ENCODE assay signal across 22 cellular contexts in genomic region chr7:37633048-37633447, GRCh38. TPM values are rescaled to one million over a fixed set of nuclear protein-coding genes. Genes with fewer than 3 reads are reported as not detected.
DNase-seq lines count a peak whose midpoint lies in the region; ATAC-seq and TF ChIP-seq lines count a peak whose summit lies in the region.
"Had no signal": no experiment of that assay in that cellular context is flagged by ENCODE, and none has a peak within 500 bp of the region (broad histone marks: within the 10 kb centered on the region; RNA-seq: fewer than 3 reads in every experiment).

No MANE protein-coding gene starts in this region.

- H3K27me3 Mint-ChIP-seq in central memory CD8-positive, alpha-beta T cell, result peaks cover 56% of the 10 kb centered on the region
- H3K27me3 Mint-ChIP-seq in immature natural killer cell (ENCODE audit: low read depth in 3 of 3), result peaks cover 0 to 5% (median 4%) of the 10 kb centered on the region in 3 donors
- no peaks in the 10 kb centered on the region for H3K27me3 Mint-ChIP-seq in natural killer cell treated with Interleukin-12 subunit alpha and Interleukin-12 subunit beta and Interleukin-15 and Interleukin-18, amount 100 ng/mL, for 72 hours

- peaks cover 17% of the 10 kb centered on the region for H3K4me1 Mint-ChIP-seq in central memory CD8-positive, alpha-beta T cell
- peaks cover 76 to 91% of the 10 kb centered on the region in 2 donors for H3K4me1 Mint-ChIP-seq in immature natural killer cell
- peaks cover 30 to 38% of the 10 kb centered on the region in 2 donors for H3K4me1 Mint-ChIP-seq in natural killer cell treated with Interleukin-12 subunit alpha and Interleukin-12 subunit beta and Interleukin-15 and Interleukin-18, amount 100 ng/mL, for 72 hours (ENCODE audit: low read depth in 2 of 2)

- in situ Hi-C loops in GM13977 (cut with MboI; ENCODE audit: low pct_unique_long_range_greater_than_20kb, low sequenced_read_pairs, unreplicated experiment), result no loop called here

- no peaks in the 10 kb centered on the region; the same call in 1 of the 2 replicates for H3K9me3 ChIP-seq in HEK293 (ENCODE audit: control insufficient read depth, insufficient read depth, low read depth, low read length)
- H3K9me3 ChIP-seq: BE2C, HAP-1 had no signal

- no peak overlapping the region for H3K4me3 ChIP-seq in HEK293 (ENCODE audit: low read depth, low read length)
- H3K4me3 ChIP-seq: A549; BLaER1 treated with 17β-estradiol and CSF1 and Interleukin-3, amounts not matched to agents 10 nM and 100 nM; GM12878; HAP-1 had no signal

- ATAC-seq in central memory CD8-positive, alpha-beta T cell (replicated peaks; ENCODE audit: extremely low read depth, poor library complexity, severe bottlenecking), result no peak
- ATAC-seq in natural killer cell treated with Interleukin-12 subunit alpha and Interleukin-12 subunit beta and Interleukin-15 and Interleukin-18, amount 100 ng/mL, for 72 hours, result no peak
- ATAC-seq: A549, GM12878 had no signal

- H3K4me1 ChIP-seq in HEK293 (ENCODE audit: control insufficient read depth, insufficient read depth, low read length), result 0 out of 2 replicates have a peak, but pooled peaks cover 2% of the 10 kb centered on the region
- H3K4me1 ChIP-seq: A549; BE2C; BLaER1 treated with 17β-estradiol and CSF1 and Interleukin-3, amounts not matched to agents 10 nM and 100 nM; HAP-1 had no signal

- H3K9me3 Mint-ChIP-seq in central memory CD8-positive, alpha-beta T cell, result peaks cover 10% of the 10 kb centered on the region
- peaks cover 15 to 33% (median 21%) of the 10 kb centered on the region in 6 donors for H3K9me3 Mint-ChIP-seq in immature natural killer cell
- H3K9me3 Mint-ChIP-seq in natural killer cell treated with Interleukin-12 subunit alpha and Interleukin-12 subunit beta and Interleukin-15 and Interleukin-18, amount 100 ng/mL, for 72 hours, result peaks cover 9% of the 10 kb centered on the region

- CTCF ChIA-PET in HEK293 (lab: Yijun Ruan, JAX), result no interaction called here

- POLR2A ChIA-PET in HEK293 (lab: Yijun Ruan, JAX), result no interaction called here

- H3K4me3 Mint-ChIP-seq in central memory CD8-positive, alpha-beta T cell, result peak overlapping the region; percentile 46
- H3K4me3 Mint-ChIP-seq in immature natural killer cell, result peak overlapping the region; percentile 86 to 97 (median 89)
- H3K4me3 Mint-ChIP-seq in natural killer cell treated with Interleukin-12 subunit alpha and Interleukin-12 subunit beta and Interleukin-15 and Interleukin-18, amount 100 ng/mL, for 72 hours, result peak overlapping the region; percentile 74
- H3K4me3 Mint-ChIP-seq: CD14-positive monocyte; CD4-positive, alpha-beta T cell had no signal

- no peaks in the 10 kb centered on the region for H3K36me3 ChIP-seq in HEK293 (ENCODE audit: control insufficient read depth in 2 of 2, insufficient read depth in 1 of 2, low read length in 2 of 2)
- H3K36me3 ChIP-seq: BE2C; BLaER1 treated with 17β-estradiol and CSF1 and Interleukin-3, amounts not matched to agents 10 nM and 100 nM; HAP-1 had no signal

- no peak for DNase-seq in central memory CD8-positive, alpha-beta T cell (ENCODE audit: low spot score in 2 of 2)
- DNase-seq in immature natural killer cell, result peak; percentile 40 to 51 (median 48)
- DNase-seq in natural killer cell treated with Interleukin-12 subunit alpha and Interleukin-12 subunit beta and Interleukin-15 and Interleukin-18, amount 100 ng/mL, for 72 hours (ENCODE audit: low spot score), result no peak
- no peak for DNase-seq in GM13977 (ENCODE audit: low spot score)
- no peak for DNase-seq in DMS79 (lab: John Stamatoyannopoulos, UW)
- DNase-seq in LoVo (ENCODE audit: low spot score), result no peak
- DNase-seq: 8988T; ACHN; AML-193; BE2C; Calu3; CD4-positive, alpha-beta T cell; COR-L47; DMS53; DND-41; GOT3 had no signal

- peaks cover 4% of the 10 kb centered on the region for H3K36me3 Mint-ChIP-seq in central memory CD8-positive, alpha-beta T cell (ENCODE audit: insufficient read depth)
- H3K36me3 Mint-ChIP-seq in immature natural killer cell, result peaks cover 21 to 28% (median 23%) of the 10 kb centered on the region in 3 donors
- peaks cover 43% of the 10 kb centered on the region for H3K36me3 Mint-ChIP-seq in natural killer cell treated with Interleukin-12 subunit alpha and Interleukin-12 subunit beta and Interleukin-15 and Interleukin-18, amount 100 ng/mL, for 72 hours
- H3K36me3 Mint-ChIP-seq: CD14-positive monocyte had no signal

- TF ChIP-seq CTCF in HEK293 (tag by site-specific recombination; IDR thresholded peaks at IDR 0.05) (no peak), GM13977 (IDR thresholded peaks at IDR 0.05; ENCODE audit: extremely low read depth, insufficient read depth, missing control alignments) (no peak)

- peak overlapping the region; percentile 67 for H3K27ac Mint-ChIP-seq in central memory CD8-positive, alpha-beta T cell (ENCODE audit: low read depth)
- peak overlapping the region; percentile 79 to 91 (median 90) for H3K27ac Mint-ChIP-seq in immature natural killer cell
- peak overlapping the region; percentile 61 to 62 for H3K27ac Mint-ChIP-seq in natural killer cell treated with Interleukin-12 subunit alpha and Interleukin-12 subunit beta and Interleukin-15 and Interleukin-18, amount 100 ng/mL, for 72 hours
- H3K27ac Mint-ChIP-seq: CD14-positive monocyte; CD4-positive, alpha-beta T cell had no signal

- no peak overlapping the region for H3K27ac ChIP-seq in HEK293 (ENCODE audit: extremely low read depth, low read depth, low read length)
- H3K27ac ChIP-seq: A549; BLaER1 treated with 17β-estradiol and CSF1 and Interleukin-3, amounts not matched to agents 10 nM and 100 nM had no signal

TF ChIP-seq in HEK293, 187 proteins besides CTCF, POLR2A, EP300 and RAD21 (continues in another document):
- TF ChIP-seq PRDM10 (tag by site-specific recombination; IDR thresholded peaks at IDR 0.05), result peak; percentile 29; the same call in 1 of the 2 replicates
- no peak for TF ChIP-seq ZNF114 (tag by site-specific recombination; IDR thresholded peaks at IDR 0.05)
- peak; percentile 72; the same call in 1 of the 2 replicates for TF ChIP-seq KLF7 (tag by site-specific recombination; IDR thresholded peaks at IDR 0.05; ENCODE audit: borderline replicate concordance)
- TF ChIP-seq ZXDB (tag by site-specific recombination; IDR thresholded peaks at IDR 0.05), result peak; percentile 70
- peak; percentile 50; the same call in 1 of the 2 replicates for TF ChIP-seq OSR2 (tag by site-specific recombination; IDR thresholded peaks at IDR 0.05)
- TF ChIP-seq ZNF366 (tag by site-specific recombination; conservative IDR thresholded peaks at IDR 0.05), result peak; percentile 41; the same call in 1 of the 2 replicates
- 0 out of 2 replicates have a peak, but pooled peaks have one; percentile 38 for TF ChIP-seq BCL11B (tag by site-specific recombination; IDR thresholded peaks at IDR 0.05; ENCODE audit: low read depth)
- TF ChIP-seq FEZF1 (tag by site-specific recombination; IDR thresholded peaks at IDR 0.05), result peak; percentile 82
- no peak for TF ChIP-seq ZNF174 (tag by site-specific recombination; IDR thresholded peaks at IDR 0.05)
- TF ChIP-seq BCL6B (tag by site-specific recombination; IDR thresholded peaks at IDR 0.05), result peak; percentile 55
- peak; percentile 54; the same call in 1 of the 2 replicates for TF ChIP-seq KLF16 (tag by site-specific recombination; IDR thresholded peaks at IDR 0.05)
- peak; percentile 70 for TF ChIP-seq BCL11A (tag by site-specific recombination; IDR thresholded peaks at IDR 0.05; ENCODE audit: low read depth)

RNA-seq across cellular contexts. Expression of gene GPR141, which starts 50.5 kb away (rescaled TPM):
- polyA plus RNA-seq in immature natural killer cell, result 10 to 100 TPM in 2 of 3 donors, 1 to 10 TPM in 1; 9.4 to 24.8 (median 24.3) TPM
- 1 to 10 TPM in 1 of 2 donors, not detected in 1; 1.2 TPM for total RNA-seq in natural killer cell treated with Interleukin-12 subunit alpha and Interleukin-12 subunit beta and Interleukin-15 and Interleukin-18, amount 100 ng/mL, for 72 hours
- total RNA-seq: Calu3; CD4-positive, alpha-beta T cell had no signal

Comparison
In these comparisons a context has a peak if more than half of its experiments do, and no peak if none do; other contexts are left out.
1. DNase-seq: peak in immature natural killer cell (3 of 3); none in central memory CD8-positive, alpha-beta T cell (0 of 2), natural killer cell treated with Interleukin-12 subunit alpha and Interleukin-12 subunit beta and Interleukin-15 and Interleukin-18, amount 100 ng/mL, for 72 hours (single experiment), GM13977 (single experiment), DMS79 (single experiment) and LoVo (single experiment).
2. Peak in every context shown above with its lines, with median percentiles within 50 percentile points of each other: H3K27ac Mint-ChIP-seq and H3K4me3 Mint-ChIP-seq.